8 cellular contexts compared by ENCODE assay signal in genomic region chr3:19866751-19867347, GRCh38.
DNase-seq lines count a peak whose midpoint lies in the region; ATAC-seq and TF ChIP-seq lines count a peak whose summit lies in the region.

No MANE protein-coding gene starts in this region.

- ATAC-seq in GM19025 (IDR thresholded peaks at IDR 0.05; ENCODE audit: low read depth, unreplicated experiment) (peak; percentile 90), HG03108 (IDR thresholded peaks at IDR 0.05; ENCODE audit: unreplicated experiment) (peak; percentile 72)

- no peaks in the 10 kb centered on the region for H3K36me3 ChIP-seq in osteoblast (ENCODE audit: insufficient read depth, low read length)

- TF ChIP-seq CTCF in foreskin fibroblast (IDR thresholded peaks at IDR 0.05; ENCODE audit: low read depth, low read length) (peak; percentile 68), osteoblast (IDR thresholded peaks at IDR 0.05; ENCODE audit: extremely low read depth, low read depth, low read length) (peak; percentile 78)

- no peaks in the 10 kb centered on the region for H3K9me3 ChIP-seq in osteoblast (ENCODE audit: low read depth, low read length)

- H4K20me1 ChIP-seq in osteoblast (ENCODE audit: insufficient read depth, low read length) = no peaks in the 10 kb centered on the region

- no peaks in the 10 kb centered on the region for H3K27me3 ChIP-seq in osteoblast (ENCODE audit: insufficient read depth, low read length)

- H3K79me2 ChIP-seq in osteoblast (ENCODE audit: insufficient read depth, low read length) = no peaks in the 10 kb centered on the region

- no peak overlapping the region for H2AFZ ChIP-seq in osteoblast (ENCODE audit: low read length)

- in situ Hi-C loops in Caki2 (cut with HindIII; ENCODE audit: low pct_unique_long_range_greater_than_20kb, low sequenced_read_pairs) = no loop called here

- no peak overlapping the region for H3K4me3 ChIP-seq in foreskin fibroblast (ENCODE audit: low read depth in 1 of 2, low read length in 2 of 2)
- no peak overlapping the region for H3K4me3 ChIP-seq in osteoblast (ENCODE audit: insufficient read depth, low read length)

- H3K27ac ChIP-seq in osteoblast (ENCODE audit: low read depth, low read length) = no peak overlapping the region

- no peak overlapping the region for H3K4me2 ChIP-seq in osteoblast (ENCODE audit: insufficient read depth, low read length)

- DNase-seq in Caki2 (ENCODE audit: low read depth) = peak; percentile 30
- peak; percentile 24 to 63 for DNase-seq in NCI-H446 (lab: John Stamatoyannopoulos, UW)
- DNase-seq in activated CD8-positive, alpha-beta memory T cell treated with anti-CD3 and anti-CD28 coated beads, Interleukin-2, amount 50 U/mL, for 4 hours = peak; percentile 18
- DNase-seq in foreskin fibroblast = peak; percentile 34 to 76
- peak; percentile 60 for DNase-seq in osteoblast (ENCODE audit: insufficient read length, low spot score, missing footprints)
- DNase-seq in NK-92 treated with Interleukin-12 subunit alpha and Interleukin-12 subunit beta, amount 100 ng/mL, for 24 hours (lab: John Stamatoyannopoulos, UW) = no peak

- H3K4me1 ChIP-seq in osteoblast (ENCODE audit: insufficient read depth, low read length) = no peaks in the 10 kb centered on the region
